11 cellular contexts compared by ENCODE assay signal in genomic region chr9:137416563-137417151, GRCh38. TPM values are rescaled to one million over a fixed set of nuclear protein-coding genes. Genes with fewer than 3 reads are reported as not detected.
DNase-seq lines count a peak whose midpoint lies in the region; ATAC-seq lines count a peak whose summit lies in the region.
"Had no signal": no experiment of that assay in that cellular context is flagged by ENCODE, and none has a peak within 500 bp of the region (broad histone marks: within the 10 kb centered on the region; RNA-seq: fewer than 3 reads in every experiment).

No MANE protein-coding gene starts in this region.

- no peaks in the 10 kb centered on the region for H3K36me3 Mint-ChIP-seq in activated naive CD4-positive, alpha-beta T cell treated with anti-CD3 and anti-CD28 coated beads, Interleukin-2, amount 10 ng/mL, durations not matched to agents 7 days and 5 days
- H3K36me3 Mint-ChIP-seq in stimulated activated memory B cell treated with anti-CD40 and anti-IgM and Interleukin-4, amounts not matched to agents 10 μg/mL and 1 μg/mL and 100 μg/mL, for 72 hours, result no peaks in the 10 kb centered on the region
- H3K36me3 Mint-ChIP-seq: naive B cell had no signal

- peaks cover 12% of the 10 kb centered on the region for H3K4me1 Mint-ChIP-seq in activated naive CD4-positive, alpha-beta T cell treated with anti-CD3 and anti-CD28 coated beads, Interleukin-2, amount 10 ng/mL, durations not matched to agents 7 days and 5 days
- H3K4me1 Mint-ChIP-seq in stimulated activated memory B cell treated with anti-CD40 and anti-IgM and Interleukin-4, amounts not matched to agents 10 μg/mL and 1 μg/mL and 100 μg/mL, for 72 hours, result peaks cover 26% of the 10 kb centered on the region

- no peaks in the 10 kb centered on the region for H3K9me3 Mint-ChIP-seq in activated naive CD4-positive, alpha-beta T cell treated with anti-CD3 and anti-CD28 coated beads, Interleukin-2, amount 10 ng/mL, durations not matched to agents 7 days and 5 days
- no peaks in the 10 kb centered on the region for H3K9me3 Mint-ChIP-seq in stimulated activated memory B cell treated with anti-CD40 and anti-IgM and Interleukin-4, amounts not matched to agents 10 μg/mL and 1 μg/mL and 100 μg/mL, for 72 hours
- H3K9me3 Mint-ChIP-seq: CD8-positive, alpha-beta T cell; naive B cell had no signal

- DNase-seq in activated naive CD4-positive, alpha-beta T cell treated with anti-CD3 and anti-CD28 coated beads, Interleukin-2, amount 10 ng/mL, durations not matched to agents 7 days and 5 days, result no peak
- DNase-seq in activated naive CD4-positive, alpha-beta T cell (lab: John Stamatoyannopoulos, UW), result no peak
- no peak for DNase-seq in amygdala (lab: John Stamatoyannopoulos, UW)
- DNase-seq in stimulated activated naive CD4-positive, alpha-beta T cell (lab: John Stamatoyannopoulos, UW), result no peak
- DNase-seq: CD8-positive, alpha-beta T cell; colonic mucosa; naive B cell; NCI-H1417 treated with DMSO at 0.1 percent for 48 hours; SIG-M5 had no signal

- peak; percentile 4 for ATAC-seq in esophagus mucosa
- peak; percentile 16 for ATAC-seq in stimulated activated memory B cell treated with anti-CD40 and anti-IgM and Interleukin-4, amounts not matched to agents 10 μg/mL and 1 μg/mL and 100 μg/mL, for 72 hours
- ATAC-seq: CD8-positive, alpha-beta T cell had no signal

- no peaks in the 10 kb centered on the region for H3K27me3 Mint-ChIP-seq in activated naive CD4-positive, alpha-beta T cell treated with anti-CD3 and anti-CD28 coated beads, Interleukin-2, amount 10 ng/mL, durations not matched to agents 7 days and 5 days
- H3K27me3 Mint-ChIP-seq in stimulated activated memory B cell treated with anti-CD40 and anti-IgM and Interleukin-4, amounts not matched to agents 10 μg/mL and 1 μg/mL and 100 μg/mL, for 72 hours, result no peaks in the 10 kb centered on the region
- H3K27me3 Mint-ChIP-seq: naive B cell had no signal

- H3K4me3 Mint-ChIP-seq in activated naive CD4-positive, alpha-beta T cell treated with anti-CD3 and anti-CD28 coated beads, Interleukin-2, amount 10 ng/mL, durations not matched to agents 7 days and 5 days, result peak overlapping the region; percentile 28
- H3K4me3 Mint-ChIP-seq in stimulated activated memory B cell treated with anti-CD40 and anti-IgM and Interleukin-4, amounts not matched to agents 10 μg/mL and 1 μg/mL and 100 μg/mL, for 72 hours, result no peak overlapping the region

- CTCF ChIA-PET in activated naive CD4-positive, alpha-beta T cell treated with anti-CD3 and anti-CD28 coated beads, Interleukin-2, amount 10 ng/mL, durations not matched to agents 7 days and 5 days (lab: Charles Lee), result no interaction called here

- H3K27ac Mint-ChIP-seq in activated naive CD4-positive, alpha-beta T cell treated with anti-CD3 and anti-CD28 coated beads, Interleukin-2, amount 10 ng/mL, durations not matched to agents 7 days and 5 days, result no peak overlapping the region
- no peak overlapping the region for H3K27ac Mint-ChIP-seq in stimulated activated memory B cell treated with anti-CD40 and anti-IgM and Interleukin-4, amounts not matched to agents 10 μg/mL and 1 μg/mL and 100 μg/mL, for 72 hours
- H3K27ac Mint-ChIP-seq: CD8-positive, alpha-beta T cell; naive B cell had no signal

RNA-seq across cellular contexts. Expression of gene EXD3, which starts 6.3 kb away (rescaled TPM):
- 8.1 TPM for total RNA-seq in esophagus mucosa

RNA-seq across cellular contexts. Expression of gene NOXA1, which starts 6.5 kb away (rescaled TPM):
- 5.5 TPM for total RNA-seq in esophagus mucosa

RNA-seq across cellular contexts. Expression of gene ENTPD8, which starts 24.5 kb away (rescaled TPM):
- not detected for total RNA-seq in esophagus mucosa
- total RNA-seq: CD8-positive, alpha-beta T cell had no signal

RNA-seq across cellular contexts. Expression of gene NSMF, which starts 42.5 kb away (rescaled TPM):
- total RNA-seq in esophagus mucosa, result 13.9 TPM
